ENCODE assay signal across 21 cellular contexts in the genomic region with DNA sequence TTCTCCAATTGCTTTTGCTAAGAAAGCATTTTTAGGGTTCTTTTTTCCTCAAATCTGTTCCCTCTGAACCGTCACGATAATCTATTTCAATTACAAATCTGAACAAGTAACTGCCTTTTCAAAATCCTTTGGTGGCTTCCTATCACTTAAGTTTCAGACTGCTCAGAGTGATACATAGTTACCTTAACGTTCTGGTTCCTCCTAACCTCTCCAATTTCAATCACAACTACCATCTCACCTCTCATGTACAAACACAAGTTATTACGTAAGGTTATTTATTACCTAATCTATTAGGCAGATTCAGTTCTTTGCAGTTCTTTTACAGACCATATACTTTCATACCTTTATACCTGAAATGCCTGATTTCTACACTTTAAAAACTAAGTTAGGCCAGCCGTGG. TPM values are rescaled to one million over a fixed set of nuclear protein-coding genes. Genes with fewer than 3 reads are reported as not detected.
DNase-seq lines count a peak whose midpoint lies in the region; ATAC-seq, FAIRE-seq and TF ChIP-seq lines count a peak whose summit lies in the region.
"Had no signal": no experiment of that assay in that cellular context is flagged by ENCODE, and none has a peak within 500 bp of the region (broad histone marks: within the 10 kb centered on the region; RNA-seq: fewer than 3 reads in every experiment).

No MANE protein-coding gene starts in this region.

- DNase-seq in GM23338 (ENCODE audit: low spot score) (no peak), WTC11 (ENCODE audit: low spot score) (no peak), kidney (no peak), mesendoderm (no peak), GM12891 (ENCODE audit: insufficient read length, low spot score) (no peak), dedifferentiated amniotic fluid mesenchymal stem cell (ENCODE audit: extremely low spot score) (no peak), progenitor cell of endocrine pancreas (ENCODE audit: low spot score, unreplicated experiment) (no peak)
- DNase-seq in stimulated activated naive CD8-positive, alpha-beta T cell treated with anti-CD3 and anti-CD28 coated beads, Interleukin-15, amount 100 ng/mL, for 72 hours = no peak
- DNase-seq: CD8-positive, alpha-beta T cell; COR-L47; DMS153; DND-41; GDM1 had no signal

- no peak overlapping the region for H2BK120ac ChIP-seq in mesendoderm (ENCODE audit: low read depth, low read length)

- FAIRE-seq in kidney (lab: Jason Lieb, UNC) (no peak), GM12891 (lab: Jason Lieb, UNC) (no peak)
- FAIRE-seq: D721Med, HTR-8/SVneo had no signal

- H3K9me2 ChIP-seq in GM23338 (ENCODE audit: insufficient read depth) = no peaks in the 10 kb centered on the region

- peak overlapping the region; percentile 0; the same call in 1 of the 2 replicates for H3K27ac Mint-ChIP-seq in GM23338
- peak overlapping the region; percentile 24 for H3K27ac Mint-ChIP-seq in WTC11
- H3K27ac Mint-ChIP-seq in progenitor cell of endocrine pancreas = no peak overlapping the region
- H3K27ac Mint-ChIP-seq in stimulated activated naive CD8-positive, alpha-beta T cell treated with anti-CD3 and anti-CD28 coated beads, Interleukin-15, amount 100 ng/mL, for 72 hours = no peak overlapping the region
- H3K27ac Mint-ChIP-seq: CD14-positive monocyte; CD8-positive, alpha-beta T cell had no signal

- H3K27me3 ChIP-seq in GM23338 (ENCODE audit: insufficient read depth) (no peaks in the 10 kb centered on the region), mesendoderm (ENCODE audit: insufficient read depth, low read length, poor library complexity) (no peaks in the 10 kb centered on the region)

- CTCF ChIA-PET in WTC11 (lab: Charles Lee) = interaction anchor here (1.6 kb wide), 1 partner anchor 129 kb away, joined by 5 read pairs; no protein-coding TSS in a partner anchor

- peaks cover 3% of the 10 kb centered on the region for H3K27me3 Mint-ChIP-seq in GM23338 (ENCODE audit: insufficient read depth, low read depth, poor library complexity)
- H3K27me3 Mint-ChIP-seq in WTC11 (ENCODE audit: low read depth) = no peaks in the 10 kb centered on the region
- no peaks in the 10 kb centered on the region for H3K27me3 Mint-ChIP-seq in progenitor cell of endocrine pancreas
- peaks cover 25% of the 10 kb centered on the region for H3K27me3 Mint-ChIP-seq in stimulated activated naive CD8-positive, alpha-beta T cell treated with anti-CD3 and anti-CD28 coated beads, Interleukin-15, amount 100 ng/mL, for 72 hours

- H3K4me1 ChIP-seq in GM23338 (ENCODE audit: insufficient read depth) (peaks cover 33% of the 10 kb centered on the region), kidney (ENCODE audit: control insufficient read depth in 1 of 2, insufficient read depth in 1 of 2, low read depth in 1 of 2, low read length in 2 of 2) (peaks cover 7 to 16% of the 10 kb centered on the region in 2 donors), mesendoderm (ENCODE audit: control insufficient read depth, low read depth, low read length) (peaks cover 7% of the 10 kb centered on the region)

- no peak overlapping the region for H4K5ac ChIP-seq in mesendoderm (ENCODE audit: low read length)

- H4K8ac ChIP-seq in mesendoderm (ENCODE audit: low read depth, low read length) = no peak overlapping the region

- peak overlapping the region; percentile 84; the same call in 1 of the 2 replicates for H3K27ac ChIP-seq in GM23338 (ENCODE audit: low read depth)
- peak overlapping the region; percentile 7 to 23 for H3K27ac ChIP-seq in kidney (ENCODE audit: low read depth in 2 of 2, low read length in 2 of 2)
- no peak overlapping the region for H3K27ac ChIP-seq in mesendoderm (ENCODE audit: low read depth, low read length)
- H3K27ac ChIP-seq: 22Rv1 had no signal

- no peak overlapping the region for H3K4me2 ChIP-seq in GM23338
- no peak overlapping the region for H3K4me2 ChIP-seq in mesendoderm (ENCODE audit: low read length)

- H3F3A ChIP-seq in GM23338 (replicated peaks; ENCODE audit: low read depth) = no peaks in the 10 kb centered on the region

- H3K18ac ChIP-seq in mesendoderm (ENCODE audit: low read length) = no peak overlapping the region

- H3K23ac ChIP-seq in mesendoderm (ENCODE audit: low read length) = no peak overlapping the region

- no peaks in the 10 kb centered on the region for H3K9me3 Mint-ChIP-seq in GM23338
- no peaks in the 10 kb centered on the region for H3K9me3 Mint-ChIP-seq in WTC11
- H3K9me3 Mint-ChIP-seq in progenitor cell of endocrine pancreas (ENCODE audit: low read depth) = no peaks in the 10 kb centered on the region
- H3K9me3 Mint-ChIP-seq in stimulated activated naive CD8-positive, alpha-beta T cell treated with anti-CD3 and anti-CD28 coated beads, Interleukin-15, amount 100 ng/mL, for 72 hours = no peaks in the 10 kb centered on the region
- H3K9me3 Mint-ChIP-seq: CD14-positive monocyte; CD8-positive, alpha-beta T cell had no signal

- H3K79me1 ChIP-seq in mesendoderm (ENCODE audit: low read length) = no peaks in the 10 kb centered on the region

- ATAC-seq in GM23338 (no peak), WTC11 (no peak)
- ATAC-seq in stimulated activated naive CD8-positive, alpha-beta T cell treated with anti-CD3 and anti-CD28 coated beads, Interleukin-15, amount 100 ng/mL, for 72 hours = no peak
- ATAC-seq: CD8-positive, alpha-beta T cell; HCT116 had no signal

- H2AFZ ChIP-seq in GM23338 = no peak overlapping the region

- H3K4me3 ChIP-seq in GM23338 = no peak overlapping the region
- no peak overlapping the region for H3K4me3 ChIP-seq in kidney (ENCODE audit: low read length in 2 of 2)
- no peak overlapping the region for H3K4me3 ChIP-seq in mesendoderm (ENCODE audit: low read length)

- intact Hi-C loops in kidney (cut with DNase I) = no loop called here

- H3K4me3 Mint-ChIP-seq in GM23338 (no peak overlapping the region), WTC11 (no peak overlapping the region), progenitor cell of endocrine pancreas (ENCODE audit: low read depth) (no peak overlapping the region)
- no peak overlapping the region for H3K4me3 Mint-ChIP-seq in stimulated activated naive CD8-positive, alpha-beta T cell treated with anti-CD3 and anti-CD28 coated beads, Interleukin-15, amount 100 ng/mL, for 72 hours
- H3K4me3 Mint-ChIP-seq: CD14-positive monocyte; CD8-positive, alpha-beta T cell had no signal

- H3K36me3 Mint-ChIP-seq in GM23338 (ENCODE audit: low read depth) = no peaks in the 10 kb centered on the region
- no peaks in the 10 kb centered on the region for H3K36me3 Mint-ChIP-seq in WTC11
- no peaks in the 10 kb centered on the region for H3K36me3 Mint-ChIP-seq in progenitor cell of endocrine pancreas (ENCODE audit: insufficient read depth)
- H3K36me3 Mint-ChIP-seq: CD14-positive monocyte; CD8-positive, alpha-beta T cell had no signal

- no peak for TF ChIP-seq CTCF in GM23338 (conservative IDR thresholded peaks at IDR 0.05; ENCODE audit: low read depth in 2 of 2)
- TF ChIP-seq CTCF in WTC11 (IDR thresholded peaks at IDR 0.05) = no peak
- no peak for TF ChIP-seq CTCF in kidney (IDR thresholded peaks at IDR 0.05; ENCODE audit: borderline replicate concordance, extremely low read depth, insufficient read depth)
- TF ChIP-seq CTCF in progenitor cell of endocrine pancreas (IDR thresholded peaks at IDR 0.05; ENCODE audit: unreplicated experiment) = no peak

- H3K79me2 ChIP-seq in GM23338 (replicated peaks; ENCODE audit: insufficient read depth) (no peaks in the 10 kb centered on the region), mesendoderm (ENCODE audit: control insufficient read depth, insufficient read depth, low read length) (no peaks in the 10 kb centered on the region)

- H2AK5ac ChIP-seq in mesendoderm (ENCODE audit: low read length) = no peak overlapping the region

- H3K9ac ChIP-seq in kidney (ENCODE audit: low read length in 2 of 2) = no peak overlapping the region
- no peak overlapping the region for H3K9ac ChIP-seq in mesendoderm (ENCODE audit: low read length)

- peak overlapping the region; percentile 79 for H3K4ac ChIP-seq in mesendoderm (ENCODE audit: low read depth, low read length)

- H3K4me1 Mint-ChIP-seq in GM23338 (peaks cover 38% of the 10 kb centered on the region), WTC11 (peaks cover 39% of the 10 kb centered on the region), progenitor cell of endocrine pancreas (ENCODE audit: low read depth) (peaks cover 20% of the 10 kb centered on the region)
- H3K4me1 Mint-ChIP-seq in stimulated activated naive CD8-positive, alpha-beta T cell treated with anti-CD3 and anti-CD28 coated beads, Interleukin-15, amount 100 ng/mL, for 72 hours = no peaks in the 10 kb centered on the region

- H3K9me3 ChIP-seq in kidney (ENCODE audit: control insufficient read depth in 1 of 2, low read length in 2 of 2) = no peaks in the 10 kb centered on the region

- H4K20me1 ChIP-seq in GM23338 (replicated peaks; ENCODE audit: insufficient read depth) = no peaks in the 10 kb centered on the region

- no peak overlapping the region for H3K56ac ChIP-seq in mesendoderm (ENCODE audit: low read length)

- TF ChIP-seq POLR2A in GM12891 (IDR thresholded peaks at IDR 0.05; ENCODE audit: low read depth, low read length) = no peak

- H3K36me3 ChIP-seq in GM23338 (ENCODE audit: insufficient read depth) (no peaks in the 10 kb centered on the region), kidney (ENCODE audit: control insufficient read depth in 1 of 2, insufficient read depth in 2 of 2, low read length in 2 of 2) (no peaks in the 10 kb centered on the region), mesendoderm (ENCODE audit: control insufficient read depth, insufficient read depth, low read length) (no peaks in the 10 kb centered on the region)

- H2BK15ac ChIP-seq in mesendoderm (replicated peaks; ENCODE audit: low read depth) = no peak overlapping the region

- H2BK5ac ChIP-seq in mesendoderm (ENCODE audit: low read length) = no peak overlapping the region

- WGBS in mesendoderm (ENCODE audit: extremely low coverage, insufficient coverage, low lambda C conversion rate) = 100% methylated on average over 3 of the region's 5 CpGs

- POLR2A ChIA-PET in WTC11 (lab: Charles Lee) = no interaction called here

RNA-seq across cellular contexts. Expression of a gene that starts 12.1 kb away (rescaled TPM):
- not detected in 2 replicates for total RNA-seq in GM23338 (2014; rRNA removed; shearing (Covaris generic))
- polyA plus RNA-seq in GM23338 (2016; fragmentation: Nextera tagmentation; extraction: Ambion mirVana) (0.68 TPM in 1 of 2 replicates, not detected in the other), kidney (ENCODE audit: insufficient read depth, low read depth, low replicate concordance) (2.8 TPM)
- total RNA-seq in WTC11 (2021) (0.27 to 0.55 TPM (median 0.46 TPM) in 3 replicates), kidney (not detected), progenitor cell of endocrine pancreas (not detected in 2 replicates)
- 0.37 TPM for polyA plus RNA-seq in mesendoderm (2013, experiment 1 of 2)
- 0.14 TPM for polyA plus RNA-seq in mesendoderm (2013, experiment 2 of 2)
- polyA plus RNA-seq in GM12891 (2012; ENCODE audit: low read depth, missing spikeins) = not detected
- total RNA-seq: A673; CD8-positive, alpha-beta T cell; H4 had no signal
- polyA plus RNA-seq: BJ, CD14-positive monocyte had no signal

RNA-seq across cellular contexts. Expression of a gene that starts 36.1 kb away (rescaled TPM):
- total RNA-seq in GM23338 (2014; rRNA removed; shearing (Covaris generic)) = 4.5 and 5.3 TPM in 2 replicates
- polyA plus RNA-seq in GM23338 (2016; fragmentation: Nextera tagmentation; extraction: Ambion mirVana) (7.9 and 8.4 TPM in 2 replicates), kidney (ENCODE audit: insufficient read depth, low read depth, low replicate concordance) (18.5 TPM)
- total RNA-seq in WTC11 (2021) (9.4 to 10.7 TPM (median 10.1 TPM) in 3 replicates), kidney (14.8 TPM), progenitor cell of endocrine pancreas (21.1 and 22.5 TPM in 2 replicates)
- 8.8 TPM for polyA plus RNA-seq in mesendoderm (2013, experiment 1 of 2)
- 8.4 TPM for polyA plus RNA-seq in mesendoderm (2013, experiment 2 of 2)
- 6.5 TPM for polyA plus RNA-seq in GM12891 (2012; ENCODE audit: low read depth, missing spikeins)

RNA-seq across cellular contexts. Expression of a gene that starts 52.8 kb away (rescaled TPM):
- 0.66 and 2.3 TPM in 2 replicates for total RNA-seq in GM23338 (2014; rRNA removed; shearing (Covaris generic))
- polyA plus RNA-seq in GM23338 (2016; fragmentation: Nextera tagmentation; extraction: Ambion mirVana) (1.8 and 2.5 TPM in 2 replicates), kidney (ENCODE audit: insufficient read depth, low read depth, low replicate concordance) (22.8 TPM)
- total RNA-seq in WTC11 (2021) (4.1 to 7.4 TPM (median 5.9 TPM) in 3 replicates), kidney (17.3 TPM), progenitor cell of endocrine pancreas (8.4 and 8.9 TPM in 2 replicates)
- polyA plus RNA-seq in mesendoderm (2013, experiment 1 of 2) = 1.8 TPM
- polyA plus RNA-seq in mesendoderm (2013, experiment 2 of 2) = 1.8 TPM
- 6.5 TPM for polyA plus RNA-seq in GM12891 (2012; ENCODE audit: low read depth, missing spikeins)

RNA-seq across cellular contexts. Expression of a gene that starts 56.8 kb away (rescaled TPM):
- total RNA-seq in GM23338 (2014; rRNA removed; shearing (Covaris generic)) = 11.0 and 12.3 TPM in 2 replicates
- polyA plus RNA-seq in GM23338 (2016; fragmentation: Nextera tagmentation; extraction: Ambion mirVana) (3.5 and 3.6 TPM in 2 replicates), kidney (ENCODE audit: insufficient read depth, low read depth, low replicate concordance) (35.6 TPM)
- total RNA-seq in WTC11 (2021) (15.5 to 18.2 TPM (median 16.9 TPM) in 3 replicates), kidney (43.6 TPM), progenitor cell of endocrine pancreas (23.7 and 24.3 TPM in 2 replicates)
- polyA plus RNA-seq in mesendoderm (2013, experiment 1 of 2) = 6.5 TPM
- 6.5 TPM for polyA plus RNA-seq in mesendoderm (2013, experiment 2 of 2)
- polyA plus RNA-seq in GM12891 (2012; ENCODE audit: low read depth, missing spikeins) = 11.7 TPM

Comparison
In these comparisons a context has a peak if more than half of its experiments do, and no peak if none do; other contexts are left out.
1. H3K27ac Mint-ChIP-seq: peak in GM23338 (single experiment) and WTC11 (single experiment); none in progenitor cell of endocrine pancreas (single experiment) and stimulated activated naive CD8-positive, alpha-beta T cell treated with anti-CD3 and anti-CD28 coated beads, Interleukin-15, amount 100 ng/mL, for 72 hours (0 of 2).